6 cellular contexts compared by ENCODE assay signal in the genomic region with DNA sequence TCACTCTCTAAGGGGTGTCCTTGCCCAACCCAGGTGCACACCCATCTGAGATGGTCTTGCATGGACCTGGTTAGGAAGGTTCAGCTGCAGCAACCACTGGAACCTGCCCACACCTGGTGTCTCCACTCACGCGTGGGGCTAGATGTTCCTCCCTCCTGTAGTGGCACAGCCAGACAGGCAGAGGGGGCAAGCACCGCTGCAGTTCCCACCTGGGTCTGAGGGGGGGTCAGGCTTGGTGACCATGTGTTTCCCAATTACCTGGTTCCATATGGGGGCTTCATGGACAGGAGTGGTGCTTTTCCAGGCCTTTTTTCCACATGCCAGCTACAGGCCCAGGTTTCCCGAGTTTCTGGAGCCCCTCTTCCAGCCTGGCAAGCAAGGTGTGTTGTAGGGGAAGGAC.
DNase-seq lines count a peak whose midpoint lies in the region; ATAC-seq, FAIRE-seq and TF ChIP-seq lines count a peak whose summit lies in the region.
"Not testable (repeated sequence)": the region's sequence is repeated elsewhere in the genome, so short reads cannot be mapped to it uniquely, and the experiment has no call there.

No MANE protein-coding gene starts in this region.

- not testable (repeated sequence) for H3K27ac ChIP-seq in HEK293 (ENCODE audit: extremely low read depth, low read depth, low read length); K562 (ENCODE audit: extremely low read depth, low read depth, low read length)

- H3K4me1 ChIP-seq in HEK293 (ENCODE audit: control insufficient read depth, insufficient read depth, low read length); K562 (replicated peaks in 1 of 2; ENCODE audit: control insufficient read depth in 2 of 2, insufficient read depth in 2 of 2, low read length in 2 of 2): not testable (repeated sequence)

- not testable (repeated sequence) for H4K20me1 ChIP-seq in K562 (replicated peaks; ENCODE audit: control insufficient read depth, insufficient read depth, low read length)

- not testable (repeated sequence) for H3K4me2 ChIP-seq in K562 (ENCODE audit: insufficient read depth, low read length)

- not testable (repeated sequence) for H3K9ac ChIP-seq in K562 (ENCODE audit: insufficient read depth in 1 of 2, low read depth in 2 of 2, low read length in 2 of 2)

- H3K36me3 Mint-ChIP-seq in nephron (ENCODE audit: low read depth) = not testable (repeated sequence)

- H3K79me2 ChIP-seq in K562 (ENCODE audit: control insufficient read depth, insufficient read depth, low read length) = not testable (repeated sequence)

- DNase-seq in RPMI8226 (peak; percentile 38), K562 (ENCODE audit: extremely low read depth in 1 of 4, low spot score in 3 of 4) (peak in 2 of 4 experiments; percentile 22 to 29), iPS-NIHi7 (ENCODE audit: extremely low spot score) (peak; percentile 10)

- intact Hi-C loops in K562 (cut with micrococcal nuclease) = not testable (repeated sequence)

- not testable (repeated sequence) for H3K4me3 Mint-ChIP-seq in nephron

- in situ Hi-C loops in K562 (cut with MboI) = not testable (repeated sequence)

- peaks cover 13% of the 10 kb centered on the region for H3K4me1 Mint-ChIP-seq in nephron

- not testable (repeated sequence) for H2AFZ ChIP-seq in K562 (ENCODE audit: low read depth, low read length)

- WGBS in K562 (ENCODE audit: insufficient coverage, low coverage, missing lambda C conversion rate) = 2% methylated on average over 4 of the region's 4 CpGs

- not testable (repeated sequence) for H3K36me3 ChIP-seq in HEK293 (ENCODE audit: control insufficient read depth in 2 of 2, insufficient read depth in 1 of 2, low read length in 2 of 2); K562 (ENCODE audit: control insufficient read depth, insufficient read depth, low read length)

- H3K4me3 ChIP-seq in GM12875 (ENCODE audit: low read depth, low read length); HEK293 (ENCODE audit: low read depth, low read length); K562: not testable (repeated sequence)

- not testable (repeated sequence) for TF ChIP-seq POLR2A in K562 (conservative IDR thresholded peaks at IDR 0.05)

- not testable (repeated sequence) for TF ChIP-seq RAD21 in K562 (CRISPR knock-in tag; conservative IDR thresholded peaks at IDR 0.05 in 1 of 2, IDR thresholded peaks at IDR 0.05 in 1 of 2)

- H3K9me3 ChIP-seq in HEK293 (ENCODE audit: control insufficient read depth, insufficient read depth, low read depth, low read length); K562 (replicated peaks; ENCODE audit: control insufficient read depth, insufficient read depth, low read depth, low read length): not testable (repeated sequence)

- H3K9me3 Mint-ChIP-seq in nephron = not testable (repeated sequence)

- CTCF ChIA-PET in HEK293 (lab: Yijun Ruan, JAX); K562 (lab: Yijun Ruan, JAX; ENCODE audit: low intra/inter-chr PET ratio): not testable (repeated sequence)

- TF ChIP-seq CTCF in GM12875 (IDR thresholded peaks at IDR 0.05; ENCODE audit: borderline replicate concordance, insufficient read depth, low read depth, low read length) = 0 out of 2 replicates have a peak, but pooled peaks have one; percentile 7
- TF ChIP-seq CTCF in HEK293 (tag by site-specific recombination; IDR thresholded peaks at IDR 0.05) = peak; percentile 21; the same call in 1 of the 2 replicates
- peak; percentile 32 to 63 (median 37) for TF ChIP-seq CTCF in K562 (IDR thresholded peaks at IDR 0.05 in 2 of 3, conservative IDR thresholded peaks at IDR 0.05 in 1 of 3; ENCODE audit: insufficient read depth in 2 of 3, low read depth in 1 of 3, low read length in 3 of 3)
- TF ChIP-seq CTCF in nephron (IDR thresholded peaks at IDR 0.05; ENCODE audit: unreplicated experiment in 3 of 3) = not testable (repeated sequence)

- 0 out of 3 replicates have a peak, but pooled peaks have one; percentile 55 for ATAC-seq in K562

- not testable (repeated sequence) for H3K27me3 Mint-ChIP-seq in nephron (ENCODE audit: low read depth)

- H3K27me3 ChIP-seq in K562 (ENCODE audit: control insufficient read depth in 2 of 2, insufficient read depth in 2 of 2, low read length in 2 of 2) = peaks cover 6 to 10% of the 10 kb centered on the region in 2 experiments

- TF ChIP-seq EP300 in K562 (IDR thresholded peaks at IDR 0.05; ENCODE audit: low read length) = not testable (repeated sequence)

- not testable (repeated sequence) for FAIRE-seq in K562 (lab: Jason Lieb, UNC)

- POLR2A ChIA-PET in HEK293 (lab: Yijun Ruan, JAX); K562 (lab: Yijun Ruan, JAX): not testable (repeated sequence)

- BruUV-seq in K562 (replicated peaks; lab: Mats Ljungman, UMichigan) = not testable (repeated sequence)

- not testable (repeated sequence) for H3K9me1 ChIP-seq in K562 (ENCODE audit: control insufficient read depth, insufficient read depth, low read length)

- H3K27ac Mint-ChIP-seq in nephron = peak overlapping the region in 2 of 3 experiments; percentile 17 to 64

TF ChIP-seq in HEK293, 187 proteins besides CTCF, POLR2A, EP300 and RAD21:
- peak; percentile 52 for TF ChIP-seq ZNF341 (tag by site-specific recombination; IDR thresholded peaks at IDR 0.05; ENCODE audit: low read depth)

TF ChIP-seq in K562, 482 proteins besides CTCF, POLR2A, EP300 and RAD21:
- TF ChIP-seq ZBTB7A (IDR thresholded peaks at IDR 0.05; ENCODE audit: borderline replicate concordance, control insufficient read depth, low read depth, low read length) = peak; percentile 22; the same call in 1 of the 2 replicates
- TF ChIP-seq, protein P1, sequence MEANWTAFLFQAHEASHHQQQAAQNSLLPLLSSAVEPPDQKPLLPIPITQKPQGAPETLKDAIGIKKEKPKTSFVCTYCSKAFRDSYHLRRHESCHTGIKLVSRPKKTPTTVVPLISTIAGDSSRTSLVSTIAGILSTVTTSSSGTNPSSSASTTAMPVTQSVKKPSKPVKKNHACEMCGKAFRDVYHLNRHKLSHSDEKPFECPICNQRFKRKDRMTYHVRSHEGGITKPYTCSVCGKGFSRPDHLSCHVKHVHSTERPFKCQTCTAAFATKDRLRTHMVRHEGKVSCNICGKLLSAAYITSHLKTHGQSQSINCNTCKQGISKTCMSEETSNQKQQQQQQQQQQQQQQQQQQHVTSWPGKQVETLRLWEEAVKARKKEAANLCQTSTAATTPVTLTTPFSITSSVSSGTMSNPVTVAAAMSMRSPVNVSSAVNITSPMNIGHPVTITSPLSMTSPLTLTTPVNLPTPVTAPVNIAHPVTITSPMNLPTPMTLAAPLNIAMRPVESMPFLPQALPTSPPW (CRISPR knock-in tag; IDR thresholded peaks at IDR 0.05) = peak; percentile 42; the same call in 1 of the 2 replicates
